8 cellular contexts compared by ENCODE assay signal in genomic region chr1:93448983-93449805, GRCh38. TPM values are rescaled to one million over a fixed set of nuclear protein-coding genes. Genes with fewer than 3 reads are reported as not detected.
DNase-seq lines count a peak whose midpoint lies in the region; ATAC-seq and TF ChIP-seq lines count a peak whose summit lies in the region.

No MANE protein-coding gene starts in this region.

- peak overlapping the region; percentile 95 for H2AK5ac ChIP-seq in trophoblast cell (ENCODE audit: low read length)

- H3K9ac ChIP-seq in KMS-11, result peak overlapping the region; percentile 22; the same call in 1 of the 2 replicates
- H3K9ac ChIP-seq in trophoblast cell (ENCODE audit: low read length), result peak overlapping the region; percentile 90

- H3K4me1 ChIP-seq in DOHH2 (ENCODE audit: control insufficient read depth, low read length) (peaks cover 27% of the 10 kb centered on the region), KMS-11 (ENCODE audit: low read depth, poor library complexity, severe bottlenecking) (peaks cover 6% of the 10 kb centered on the region), trophoblast cell (ENCODE audit: control insufficient read depth in 1 of 2, insufficient read depth in 2 of 2, low read length in 2 of 2) (peaks cover 0 to 2% of the 10 kb centered on the region in 2 experiments)

- H3K4me3 Mint-ChIP-seq in activated B cell treated with CpG ODN at 0.5 μM for 24 hours (peak overlapping the region; percentile 96), glutamatergic neuron (ENCODE audit: unreplicated experiment) (peak overlapping the region; percentile 99)

- H3K9me2 ChIP-seq in DOHH2 (replicated peaks; ENCODE audit: control insufficient read depth, low read length), result no peaks in the 10 kb centered on the region

- peak overlapping the region; percentile 76 for H2AFZ ChIP-seq in KMS-11 (ENCODE audit: low read depth)
- H2AFZ ChIP-seq in trophoblast cell (ENCODE audit: insufficient read depth, low read length, poor library complexity), result peak overlapping the region; percentile 66

- H3K9me3 Mint-ChIP-seq in activated B cell treated with CpG ODN at 0.5 μM for 24 hours, result no peaks in the 10 kb centered on the region
- peaks cover 21% of the 10 kb centered on the region for H3K9me3 Mint-ChIP-seq in glutamatergic neuron (ENCODE audit: unreplicated experiment)

- no peak overlapping the region for H3K27ac ChIP-seq in DOHH2 (ENCODE audit: low read depth, low read length)
- H3K27ac ChIP-seq in KMS-11, result no peak overlapping the region
- peak overlapping the region; percentile 89 for H3K27ac ChIP-seq in trophoblast cell (ENCODE audit: low read depth, low read length)

- H3K27me3 Mint-ChIP-seq in activated B cell treated with CpG ODN at 0.5 μM for 24 hours (peaks cover 23% of the 10 kb centered on the region), glutamatergic neuron (ENCODE audit: unreplicated experiment) (peaks cover 9% of the 10 kb centered on the region)

- H4K20me1 ChIP-seq in DOHH2 (ENCODE audit: control insufficient read depth, insufficient read depth, low read depth, low read length), result no peaks in the 10 kb centered on the region
- H4K20me1 ChIP-seq in KMS-11 (ENCODE audit: insufficient read depth), result no peaks in the 10 kb centered on the region

- POLR2A ChIA-PET in activated B cell treated with CpG ODN at 0.5 μM for 24 hours (lab: Charles Lee), result interaction anchor here (2.9 kb wide), 1 partner anchor 104 kb away, joined by 15 read pairs; the partner anchor contains the start of gene DR1

- H3K36me3 Mint-ChIP-seq in activated B cell treated with CpG ODN at 0.5 μM for 24 hours (ENCODE audit: low read depth) (peaks cover 3% of the 10 kb centered on the region), glutamatergic neuron (ENCODE audit: unreplicated experiment) (no peaks in the 10 kb centered on the region)

- H3K4me2 ChIP-seq in DOHH2 (ENCODE audit: low read length) (peak overlapping the region; percentile 89), KMS-11 (peak overlapping the region; percentile 78), trophoblast cell (ENCODE audit: low read length) (peak overlapping the region; percentile 79)

- H2BK120ac ChIP-seq in trophoblast cell (ENCODE audit: insufficient read depth, low read length, poor library complexity), result peak overlapping the region; percentile 92

- H3K79me1 ChIP-seq in trophoblast cell (ENCODE audit: low read length), result peaks cover 16% of the 10 kb centered on the region

- H3K27ac Mint-ChIP-seq in activated B cell treated with CpG ODN at 0.5 μM for 24 hours (no peak overlapping the region), glutamatergic neuron (ENCODE audit: unreplicated experiment) (peak overlapping the region; percentile 100)

- DNase-seq in activated B cell treated with CpG ODN at 0.5 μM for 24 hours, result no peak
- peak; percentile 40 for DNase-seq in glutamatergic neuron
- peak; percentile 30 to 63 for DNase-seq in trophoblast cell
- DNase-seq in T1000 (lab: John Stamatoyannopoulos, UW), result no peak

- H4K91ac ChIP-seq in trophoblast cell (ENCODE audit: low read depth, low read length), result peak overlapping the region; percentile 98

- H3K4me1 Mint-ChIP-seq in activated B cell treated with CpG ODN at 0.5 μM for 24 hours (peaks cover 25% of the 10 kb centered on the region), glutamatergic neuron (ENCODE audit: low read depth, unreplicated experiment) (peaks cover 28% of the 10 kb centered on the region)

- intact Hi-C loops in activated B cell treated with CpG ODN at 0.5 μM for 24 hours (cut with micrococcal nuclease), result loop anchor here (1.0 to 5.0 kb wide), 3 partner anchors 11 to 968 kb away; partner anchors contain the start of gene ABCD3

- no CpG with 5 or more reads among the region's 27 CpGs for WGBS in trophoblast cell (ENCODE audit: extremely low coverage, insufficient coverage, insufficient read length)

- H3K27me3 ChIP-seq in DOHH2 (ENCODE audit: control insufficient read depth, low read length), result peaks cover 49% of the 10 kb centered on the region
- peaks cover 7% of the 10 kb centered on the region; the same call in 1 of the 2 replicates for H3K27me3 ChIP-seq in KMS-11 (ENCODE audit: insufficient read depth, low read depth)
- H3K27me3 ChIP-seq in trophoblast cell (ENCODE audit: insufficient read depth, low read length), result no peaks in the 10 kb centered on the region

- H3K79me2 ChIP-seq in DOHH2 (ENCODE audit: control insufficient read depth, low read length) (no peaks in the 10 kb centered on the region), KMS-11 (ENCODE audit: insufficient read depth, low read depth) (no peaks in the 10 kb centered on the region), trophoblast cell (ENCODE audit: control insufficient read depth, insufficient read depth, low read length, poor library complexity) (peaks cover 17% of the 10 kb centered on the region)

- H4K8ac ChIP-seq in trophoblast cell (ENCODE audit: low read depth, low read length), result peak overlapping the region; percentile 77

- H3K36me3 ChIP-seq in DOHH2 (ENCODE audit: control insufficient read depth, low read length) (no peaks in the 10 kb centered on the region), KMS-11 (ENCODE audit: insufficient read depth) (no peaks in the 10 kb centered on the region), trophoblast cell (ENCODE audit: control insufficient read depth in 1 of 2, insufficient read depth in 2 of 2, low read length in 2 of 2) (no peaks in the 10 kb centered on the region)

- peak overlapping the region; percentile 100 for H3K4ac ChIP-seq in trophoblast cell (ENCODE audit: low read depth, low read length)

- peak overlapping the region; percentile 99 for H3K14ac ChIP-seq in trophoblast cell (ENCODE audit: low read length)

- H2BK5ac ChIP-seq in trophoblast cell (ENCODE audit: low read depth, low read length, poor library complexity), result peak overlapping the region; percentile 96

- no peak for ATAC-seq in activated B cell treated with CpG ODN at 0.5 μM for 24 hours (ENCODE audit: low read depth)
- ATAC-seq in GM21447 (IDR thresholded peaks at IDR 0.05; ENCODE audit: unreplicated experiment), result no peak
- ATAC-seq in HG02852 (IDR thresholded peaks at IDR 0.05; ENCODE audit: unreplicated experiment), result no peak

- CTCF ChIA-PET in activated B cell treated with CpG ODN at 0.5 μM for 24 hours (lab: Charles Lee), result no interaction called here

- peaks cover 13% of the 10 kb centered on the region for H3F3A ChIP-seq in DOHH2 (ENCODE audit: control insufficient read depth, insufficient read depth)

- peak overlapping the region; percentile 45 for H4K12ac ChIP-seq in trophoblast cell (ENCODE audit: low read depth, low read length)

- no peak overlapping the region for H3K23ac ChIP-seq in trophoblast cell (ENCODE audit: low read length)

- H3K9me3 ChIP-seq in DOHH2 (ENCODE audit: control insufficient read depth, insufficient read depth, low read length) (no peaks in the 10 kb centered on the region), trophoblast cell (ENCODE audit: insufficient read depth, low read depth, low read length) (no peaks in the 10 kb centered on the region)

- no peak overlapping the region for H2BK12ac ChIP-seq in trophoblast cell (ENCODE audit: low read length)

- H3K18ac ChIP-seq in trophoblast cell (ENCODE audit: low read length), result peak overlapping the region; percentile 77

- TF ChIP-seq CTCF in DOHH2 (IDR thresholded peaks at IDR 0.05; ENCODE audit: low read depth, low read length, poor library complexity, severe bottlenecking) (peak; percentile 23), KMS-11 (conservative IDR thresholded peaks at IDR 0.05; ENCODE audit: low read depth, low read length) (no peak), activated B cell treated with CpG ODN at 0.5 μM for 24 hours (IDR thresholded peaks at IDR 0.05) (no peak), glutamatergic neuron (IDR thresholded peaks at IDR 0.05; ENCODE audit: partially characterized antibody, unreplicated experiment) (no peak)

- H3K4me3 ChIP-seq in DOHH2 (ENCODE audit: low read length) (peak overlapping the region; percentile 73), KMS-11 (IDR thresholded peaks at IDR 0.05; ENCODE audit: insufficient read depth, low read depth, low read length) (peak overlapping the region; percentile 49), trophoblast cell (ENCODE audit: low read depth, low read length) (peak overlapping the region; percentile 92)

RNA-seq across cellular contexts. Expression of gene FNBP1L, which starts 1.3 kb away (rescaled TPM):
- total RNA-seq in activated B cell treated with CpG ODN at 0.5 μM for 24 hours (3.3 and 3.4 TPM in 2 replicates), glutamatergic neuron (ENCODE audit: unreplicated experiment) (251 TPM)
- polyA plus RNA-seq in trophoblast cell (2013), result 82.4 and 84.4 TPM in 2 replicates

Comparison
In these comparisons a context has a peak if more than half of its experiments do, and no peak if none do; other contexts are left out.
1. DNase-seq: peak in glutamatergic neuron (single experiment) and trophoblast cell (2 of 2); none in activated B cell treated with CpG ODN at 0.5 μM for 24 hours (single experiment) and T1000 (single experiment).
2. RNA of gene FNBP1L, which starts 1.3 kb away (total RNA-seq): 251 TPM in glutamatergic neuron (single experiment); 3.3 to 3.4 TPM in activated B cell treated with CpG ODN at 0.5 μM for 24 hours; every median in the first group is over 10 times any median in the second.
3. Peak in every context shown above with its lines, with median percentiles within 50 percentile points of each other: H3K4me2 ChIP-seq and H3K4me3 ChIP-seq.